Comparison of ENCODE assay signal across 1 cellular context in genomic region chr12:54975875-54976274, GRCh38.
TF ChIP-seq lines count a peak whose summit lies in the region.

No MANE protein-coding gene starts in this region.

TF ChIP-seq in SK-N-SH, 30 proteins besides CTCF, POLR2A, EP300 and RAD21:
- no peak for TF ChIP-seq RXRA (IDR thresholded peaks at IDR 0.05; ENCODE audit: borderline replicate concordance, low read depth)
- TF ChIP-seq SMC3 (IDR thresholded peaks at IDR 0.05; ENCODE audit: low read depth, low read length), result no peak
- no peak for TF ChIP-seq EZH2phosphoT487 (IDR thresholded peaks at IDR 0.05; ENCODE audit: borderline replicate concordance, low read depth)
- TF ChIP-seq ELF1 (IDR thresholded peaks at IDR 0.05), result no peak
- no peak for TF ChIP-seq FOXM1 (IDR thresholded peaks at IDR 0.05; ENCODE audit: low read depth)
- no peak for TF ChIP-seq GATA2 (CRISPR knock-in tag; IDR thresholded peaks at IDR 0.05)
- no peak for TF ChIP-seq CHD2 (IDR thresholded peaks at IDR 0.05; ENCODE audit: low read length, partially characterized antibody)
- TF ChIP-seq RCOR1 (IDR thresholded peaks at IDR 0.05; ENCODE audit: low read length), result no peak
- TF ChIP-seq FOSL2 (IDR thresholded peaks at IDR 0.05; ENCODE audit: borderline replicate concordance, low read depth), result no peak
- no peak for TF ChIP-seq TAF1 (IDR thresholded peaks at IDR 0.05; ENCODE audit: borderline replicate concordance, low read depth, low read length)
